Comparison of ENCODE assay signal across 24 cellular contexts in genomic region chr15:101538177-101538576, GRCh38.
"Had no signal": no experiment of that assay in that cellular context is flagged by ENCODE, and none has a peak within 500 bp of the region (broad histone marks: within the 10 kb centered on the region; RNA-seq: fewer than 3 reads in every experiment).

No MANE protein-coding gene starts in this region.

- H3K4me3 ChIP-seq: heart left ventricle, neural progenitor cell, suprapubic skin, tibial artery, upper lobe of right lung had no signal

- H3K27ac Mint-ChIP-seq: activated CD4-positive, alpha-beta T cell treated with anti-CD3 and anti-CD28 coated beads, Interleukin-2, amount 10 ng/mL, durations not matched to agents 24 days and 14 days; activated CD8-positive, alpha-beta T cell treated with anti-CD3 and anti-CD28 coated beads, Interleukin-2, amount 10 ng/mL, durations not matched to agents 7 days and 5 days; activated naive CD4-positive, alpha-beta T cell treated with anti-CD3 and anti-CD28 coated beads, Interleukin-2, amount 10 ng/mL, durations not matched to agents 7 days and 5 days; activated T-cell treated with anti-CD3 and anti-CD28 coated beads, Interleukin-2, amount 50 U/mL, for 24 hours; immature natural killer cell; naive thymus-derived CD8-positive, alpha-beta T cell; neural progenitor cell had no signal

- H3K4me3 Mint-ChIP-seq: activated CD4-positive, alpha-beta T cell treated with anti-CD3 and anti-CD28 coated beads, Interleukin-2, amount 10 ng/mL, durations not matched to agents 24 days and 14 days; activated CD8-positive, alpha-beta T cell treated with anti-CD3 and anti-CD28 coated beads, Interleukin-2, amount 10 ng/mL, durations not matched to agents 7 days and 5 days; activated naive CD4-positive, alpha-beta T cell treated with anti-CD3 and anti-CD28 coated beads, Interleukin-2, amount 10 ng/mL, durations not matched to agents 7 days and 5 days; activated T-cell treated with anti-CD3 and anti-CD28 coated beads, Interleukin-2, amount 50 U/mL, for 24 hours; immature natural killer cell; naive thymus-derived CD8-positive, alpha-beta T cell; neural progenitor cell had no signal

- H3K9me3 ChIP-seq: suprapubic skin, tibial artery, upper lobe of right lung had no signal

- H3K9me3 Mint-ChIP-seq: activated CD4-positive, alpha-beta T cell treated with anti-CD3 and anti-CD28 coated beads, Interleukin-2, amount 10 ng/mL, durations not matched to agents 24 days and 14 days; activated naive CD4-positive, alpha-beta T cell treated with anti-CD3 and anti-CD28 coated beads, Interleukin-2, amount 10 ng/mL, durations not matched to agents 7 days and 5 days; activated T-cell treated with anti-CD3 and anti-CD28 coated beads, Interleukin-2, amount 50 U/mL, for 24 hours; immature natural killer cell; neural progenitor cell had no signal

- DNase-seq: activated CD4-positive, alpha-beta T cell treated with anti-CD3 and anti-CD28 coated beads, Interleukin-2, amount 10 ng/mL, durations not matched to agents 24 days and 14 days; activated CD4-positive, CD25-positive, alpha-beta regulatory T cell treated with anti-CD3 and anti-CD28 coated beads, Interleukin-2, amount 50 U/mL, for 72 hours; activated CD8-positive, alpha-beta T cell treated with anti-CD3 and anti-CD28 coated beads, Interleukin-2, amount 10 ng/mL, durations not matched to agents 7 days and 5 days; activated gamma-delta T cell; activated naive CD4-positive, alpha-beta T cell treated with anti-CD3 and anti-CD28 coated beads, Interleukin-2, amount 10 ng/mL, durations not matched to agents 7 days and 5 days; activated T-cell treated with anti-CD3 and anti-CD28 coated beads, Interleukin-2, amount 50 U/mL, for 24 hours; amniotic stem cell; brain microvascular endothelial cell; caudate nucleus; foreskin keratinocyte; heart left ventricle; hypothalamus; immature natural killer cell; kidney; left colon; occipital lobe; stimulated activated naive CD4-positive, alpha-beta T cell; T-helper 2 cell; tibial artery; upper lobe of right lung had no signal

- H3K27me3 Mint-ChIP-seq: activated CD4-positive, alpha-beta T cell treated with anti-CD3 and anti-CD28 coated beads, Interleukin-2, amount 10 ng/mL, durations not matched to agents 24 days and 14 days had no signal

- H3K4me1 Mint-ChIP-seq: activated CD4-positive, alpha-beta T cell treated with anti-CD3 and anti-CD28 coated beads, Interleukin-2, amount 10 ng/mL, durations not matched to agents 24 days and 14 days; activated naive CD4-positive, alpha-beta T cell treated with anti-CD3 and anti-CD28 coated beads, Interleukin-2, amount 10 ng/mL, durations not matched to agents 7 days and 5 days; immature natural killer cell had no signal

- ATAC-seq: activated CD8-positive, alpha-beta T cell treated with anti-CD3 and anti-CD28 coated beads, Interleukin-2, amount 10 ng/mL, durations not matched to agents 7 days and 5 days; esophagus mucosa; foreskin keratinocyte; heart left ventricle; left colon; naive thymus-derived CD8-positive, alpha-beta T cell; upper lobe of right lung had no signal

- H3K27me3 ChIP-seq: neural progenitor cell, upper lobe of right lung had no signal

- H3K36me3 ChIP-seq: brain microvascular endothelial cell, heart left ventricle, neural progenitor cell, suprapubic skin, tibial artery, upper lobe of right lung had no signal

- H3K4me1 ChIP-seq: foreskin keratinocyte, suprapubic skin, tibial artery, upper lobe of right lung had no signal

- H3K36me3 Mint-ChIP-seq: activated naive CD4-positive, alpha-beta T cell treated with anti-CD3 and anti-CD28 coated beads, Interleukin-2, amount 10 ng/mL, durations not matched to agents 7 days and 5 days; immature natural killer cell; naive thymus-derived CD8-positive, alpha-beta T cell had no signal

- H3K27ac ChIP-seq: brain microvascular endothelial cell, foreskin keratinocyte, heart left ventricle, neural progenitor cell, suprapubic skin, tibial artery, upper lobe of right lung had no signal
